ENCODE assay signal across 1 cellular context in the genomic region with DNA sequence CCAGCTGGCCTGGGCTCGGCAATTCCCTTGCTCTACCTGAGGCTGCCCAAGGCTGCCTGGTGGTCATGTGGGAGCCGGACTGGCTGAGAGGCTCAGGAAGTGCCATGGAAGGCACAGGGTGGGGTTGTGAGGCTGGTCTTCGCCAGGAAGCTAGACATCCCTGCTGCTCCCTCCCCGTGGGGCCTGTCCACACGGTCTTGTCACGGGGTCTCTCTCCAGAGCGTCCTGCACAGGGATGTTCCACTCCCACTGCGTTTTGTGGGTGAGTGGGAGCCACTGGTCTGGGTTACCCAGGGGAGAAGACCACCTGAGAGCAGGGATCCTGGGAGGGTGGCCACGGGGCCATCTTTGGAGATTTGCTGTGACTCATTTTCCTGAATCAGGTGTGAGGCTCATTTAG.
TF ChIP-seq lines count a peak whose summit lies in the region.

No MANE protein-coding gene starts in this region.

TF ChIP-seq in H1, 55 proteins besides CTCF, POLR2A, EP300 and RAD21:
- TF ChIP-seq SUZ12 (IDR thresholded peaks at IDR 0.05; ENCODE audit: low read length): no peak
- TF ChIP-seq SIRT6 (IDR thresholded peaks at IDR 0.05; ENCODE audit: low read length): no peak
- TF ChIP-seq SRF (IDR thresholded peaks at IDR 0.05; ENCODE audit: low read depth, low read length): no peak
